ENCODE assay signal across 11 cellular contexts in the genomic region with DNA sequence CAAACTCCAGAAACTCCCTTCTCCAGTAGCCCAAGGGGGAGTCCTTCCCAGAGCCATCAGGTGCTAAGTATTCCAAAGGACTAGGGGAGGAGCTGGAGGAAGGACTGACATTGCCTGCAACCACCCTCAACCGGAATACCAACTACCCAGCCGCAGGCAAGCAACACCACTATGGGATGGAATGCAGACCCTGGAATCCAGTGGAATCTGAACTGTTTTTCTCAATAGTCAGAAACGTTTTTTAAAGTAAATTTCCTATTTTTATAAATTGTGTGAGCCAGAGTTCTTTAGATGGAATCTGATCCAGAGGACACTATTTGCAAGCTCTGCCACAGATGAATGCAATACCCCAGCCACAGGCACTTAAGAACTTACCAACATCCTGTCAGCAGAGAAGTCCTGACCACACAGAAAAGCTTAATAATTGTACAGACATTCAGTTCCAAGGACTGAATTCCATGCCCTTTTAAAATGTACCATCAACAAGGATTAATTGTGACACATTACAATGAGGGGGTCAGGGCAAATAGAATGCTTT.
DNase-seq lines count a peak whose midpoint lies in the region; ATAC-seq and TF ChIP-seq lines count a peak whose summit lies in the region.
"Had no signal": no experiment of that assay in that cellular context is flagged by ENCODE, and none has a peak within 500 bp of the region (broad histone marks: within the 10 kb centered on the region; RNA-seq: fewer than 3 reads in every experiment).

No MANE protein-coding gene starts in this region.

- no peaks in the 10 kb centered on the region for H3K36me3 ChIP-seq in H7 (replicated peaks; ENCODE audit: control insufficient read depth, insufficient read depth, low read length)

- H3K4me3 ChIP-seq in AG04450 (ENCODE audit: low read depth, low read length), result no peak overlapping the region
- H3K4me3 ChIP-seq in H7 (ENCODE audit: insufficient read depth, low read depth, low read length), result no peak overlapping the region

- intact Hi-C loops in CD14-positive monocyte (cut with micrococcal nuclease), result no loop called here

- ATAC-seq in HG02798 (IDR thresholded peaks at IDR 0.05; ENCODE audit: poor library complexity, unreplicated experiment), result no peak
- ATAC-seq in HG03571 (IDR thresholded peaks at IDR 0.05; ENCODE audit: unreplicated experiment), result no peak

- no peak overlapping the region for H3K27ac ChIP-seq in AG04450 (ENCODE audit: low read depth, low read length)
- H3K27ac ChIP-seq: WERI-Rb-1 had no signal

- H3K9me3 ChIP-seq in AG04450 (ENCODE audit: control insufficient read depth, insufficient read depth, low read length), result no peaks in the 10 kb centered on the region

- H3K27me3 Mint-ChIP-seq in CD14-positive monocyte (ENCODE audit: low read depth in 3 of 3), result peaks cover 0 to 2% (median 1%) of the 10 kb centered on the region in 3 donors
- H3K27me3 Mint-ChIP-seq: CD4-positive, CD25-positive, alpha-beta regulatory T cell had no signal

- H3K4me1 Mint-ChIP-seq in CD14-positive monocyte, result no peaks in the 10 kb centered on the region

- no peaks in the 10 kb centered on the region for H3K27me3 ChIP-seq in AG04450 (ENCODE audit: control insufficient read depth, insufficient read depth, low read length)
- H3K27me3 ChIP-seq in H7 (ENCODE audit: control insufficient read depth, insufficient read depth, low read length), result no peaks in the 10 kb centered on the region

- H3K4me3 Mint-ChIP-seq in CD14-positive monocyte, result no peak overlapping the region
- H3K4me3 Mint-ChIP-seq: activated naive CD4-positive, alpha-beta T cell treated with anti-CD3 and anti-CD28 coated beads for 36 hours; CD4-positive, CD25-positive, alpha-beta regulatory T cell had no signal

- CTCF ChIA-PET in AG04450 (lab: Charles Lee), result no interaction called here

- peaks cover 28 to 39% of the 10 kb centered on the region in 2 donors for H3K36me3 Mint-ChIP-seq in CD14-positive monocyte

- no peaks in the 10 kb centered on the region for H3K9me3 Mint-ChIP-seq in CD14-positive monocyte
- H3K9me3 Mint-ChIP-seq: activated naive CD4-positive, alpha-beta T cell treated with anti-CD3 and anti-CD28 coated beads for 36 hours; CD4-positive, CD25-positive, alpha-beta regulatory T cell had no signal

- H3K27ac Mint-ChIP-seq in CD14-positive monocyte, result peak overlapping the region in 1 of 7 donors; percentile 4
- H3K27ac Mint-ChIP-seq: activated naive CD4-positive, alpha-beta T cell treated with anti-CD3 and anti-CD28 coated beads for 36 hours had no signal

- POLR2A ChIA-PET in AG04450 (lab: Yijun Ruan, JAX), result no interaction called here

- peak; percentile 7 for DNase-seq in AG04450 (ENCODE audit: low read depth, low spot score)
- DNase-seq in H7, result peak; percentile 53
- DNase-seq in astrocyte of the hippocampus (ENCODE audit: low read depth, low spot score), result peak; percentile 94
- DNase-seq in kidney tubule cell (ENCODE audit: low spot score), result peak; percentile 91
- no peak for DNase-seq in CD14-positive monocyte (ENCODE audit: low spot score)
- no peak for DNase-seq in NOMO-1 (lab: John Stamatoyannopoulos, UW; ENCODE audit: unreplicated experiment in 2 of 2)
- DNase-seq: activated naive CD4-positive, alpha-beta T cell treated with anti-CD3 and anti-CD28 coated beads for 36 hours; WERI-Rb-1 had no signal

- TF ChIP-seq CTCF in AG04450 (IDR thresholded peaks at IDR 0.05; ENCODE audit: low read depth, low read length), result no peak
- no peak for TF ChIP-seq CTCF in CD14-positive monocyte (IDR thresholded peaks at IDR 0.05)

Comparison
In these comparisons a context has a peak if more than half of its experiments do, and no peak if none do; other contexts are left out.
1. DNase-seq: peak in AG04450 (single experiment), H7 (single experiment), astrocyte of the hippocampus (single experiment) and kidney tubule cell (single experiment); none in CD14-positive monocyte (single experiment) and NOMO-1 (0 of 2).